16 cellular contexts compared by ENCODE assay signal in genomic region chr5:43563321-43563720, GRCh38. TPM values are rescaled to one million over a fixed set of nuclear protein-coding genes. Genes with fewer than 3 reads are reported as not detected.
DNase-seq lines count a peak whose midpoint lies in the region; ATAC-seq and TF ChIP-seq lines count a peak whose summit lies in the region.
"Had no signal": no experiment of that assay in that cellular context is flagged by ENCODE, and none has a peak within 500 bp of the region (broad histone marks: within the 10 kb centered on the region; RNA-seq: fewer than 3 reads in every experiment).

No MANE protein-coding gene starts in this region.

- DNase-seq in adipocyte (ENCODE audit: low read depth) (peak; percentile 32), coronary artery (ENCODE audit: low spot score) (no peak), left lung (no peak), testis (peak; percentile 30), NCI-H748 (lab: John Stamatoyannopoulos, UW; ENCODE audit: unreplicated experiment) (no peak), NCI-H128 (lab: John Stamatoyannopoulos, UW; ENCODE audit: unreplicated experiment) (no peak)
- no peak for DNase-seq in activated CD4-positive, alpha-beta T cell treated with anti-CD3 and anti-CD28 coated beads, Interleukin-2, amount 50 U/mL, for 48 hours
- DNase-seq: CD4-positive, CD25-positive, alpha-beta regulatory T cell; DMS53; H9; Karpas-422; MM.1S; NCI-H1417; NCI-H1930; NCI-H2171 treated with DMSO at 0.1 percent for 48 hours; NCI-H510A treated with DMSO at 0.1 percent for 48 hours had no signal

- H3K36me3 ChIP-seq in adipocyte (ENCODE audit: control insufficient read depth, insufficient read depth, low read length, severe bottlenecking) (no peaks in the 10 kb centered on the region), left lung (no peaks in the 10 kb centered on the region), testis (ENCODE audit: low read depth, missing control alignments) (no peaks in the 10 kb centered on the region)

- ATAC-seq in left lung: peak; percentile 36

- no peaks in the 10 kb centered on the region for H3K27me3 ChIP-seq in adipocyte (replicated peaks; ENCODE audit: control insufficient read depth, insufficient read depth, low read length)
- H3K27me3 ChIP-seq in left lung: no peaks in the 10 kb centered on the region
- no peaks in the 10 kb centered on the region for H3K27me3 ChIP-seq in testis

- WGBS in testis, 2 donors: 54 to 59% methylated on average over 3 of the region's 3 CpGs

- H3K9me3 ChIP-seq in adipocyte (ENCODE audit: control insufficient read depth, low read length) (no peaks in the 10 kb centered on the region), left lung (no peaks in the 10 kb centered on the region), testis (no peaks in the 10 kb centered on the region)

- H3K4me1 ChIP-seq in adipocyte (ENCODE audit: control insufficient read depth, insufficient read depth, low read length): peaks cover 30% of the 10 kb centered on the region
- H3K4me1 ChIP-seq in left lung: no peaks in the 10 kb centered on the region
- peaks cover 11% of the 10 kb centered on the region for H3K4me1 ChIP-seq in testis

- intact Hi-C loops in left lung (cut with DNase I): no loop called here
- intact Hi-C loops in testis (cut with DNase I; ENCODE audit: low total_unique reads): no loop called here

- H3K27ac ChIP-seq in coronary artery: peak overlapping the region; percentile 52 to 76
- no peak overlapping the region for H3K27ac ChIP-seq in left lung
- peak overlapping the region in 1 of 2 donors; percentile 1 for H3K27ac ChIP-seq in testis

- H3K9ac ChIP-seq in adipocyte (ENCODE audit: low read length): no peak overlapping the region

- H3K4me3 ChIP-seq in adipocyte (ENCODE audit: low read length) (no peak overlapping the region), coronary artery (no peak overlapping the region), left lung (no peak overlapping the region), testis (no peak overlapping the region)

- TF ChIP-seq POLR2A in testis (IDR thresholded peaks at IDR 0.05): no peak

- TF ChIP-seq CTCF in coronary artery (IDR thresholded peaks at IDR 0.05) (no peak), left lung (IDR thresholded peaks at IDR 0.05) (no peak), testis (IDR thresholded peaks at IDR 0.05) (no peak)

RNA-seq across cellular contexts. Expression of gene PAIP1, which starts 6.4 kb away (rescaled TPM):
- total RNA-seq in left lung: 10 to 100 TPM; 78.2 to 78.6 TPM
- total RNA-seq in testis: 100 to 1,000 TPM; 103 to 117 TPM
- 135 TPM for polyA plus RNA-seq in testis (ENCODE audit: insufficient read depth, low read depth, low replicate concordance)

RNA-seq across cellular contexts. Expression of gene NNT, which starts 39.7 kb away (rescaled TPM):
- total RNA-seq in left lung (100 to 1,000 TPM in 1 of 2 donors, 10 to 100 TPM in 1; 72.5 to 112 TPM), testis (10 to 100 TPM; 32.1 to 55.0 TPM)
- polyA plus RNA-seq in testis (ENCODE audit: insufficient read depth, low read depth, low replicate concordance): 25.4 TPM

RNA-seq across cellular contexts. Expression of gene C5orf34, which starts 48.4 kb away (rescaled TPM):
- total RNA-seq in left lung: 1 to 10 TPM; 1.8 to 2.2 TPM
- 1 to 10 TPM; 8.5 to 8.9 TPM for total RNA-seq in testis
- polyA plus RNA-seq in testis (ENCODE audit: insufficient read depth, low read depth, low replicate concordance): 5.5 TPM

Comparison
In these comparisons a context has a peak if more than half of its experiments do, and no peak if none do; other contexts are left out.
1. DNase-seq: peak in adipocyte (single experiment) and testis (single experiment); none in coronary artery (single experiment), left lung (0 of 2), activated CD4-positive, alpha-beta T cell treated with anti-CD3 and anti-CD28 coated beads, Interleukin-2, amount 50 U/mL, for 48 hours (0 of 2), NCI-H748 (single experiment) and NCI-H128 (single experiment).
2. H3K27ac ChIP-seq: peak in coronary artery (2 of 2); none in left lung (0 of 2).